ENCODE assay signal across 16 cellular contexts in genomic region chr7:51054231-51054630, GRCh38.
A peak's percentile ranks its signal among the peaks of the same experiment; 100 is the strongest.
DNase-seq lines count a peak whose midpoint lies in the region; ATAC-seq and TF ChIP-seq lines count a peak whose summit lies in the region.
"Had no signal": no experiment of that assay in that cellular context is flagged by ENCODE, and none has a peak within 500 bp of the region (broad histone marks: within the 10 kb centered on the region; RNA-seq: fewer than 3 reads in every experiment).

No MANE protein-coding gene starts in this region.

- no peaks in the 10 kb centered on the region for H4K20me1 ChIP-seq in H9 (ENCODE audit: control insufficient read depth, insufficient read depth, insufficient read length)

- H3K9me3 ChIP-seq in H9 (ENCODE audit: control insufficient read depth, low read depth, low read length) (no peaks in the 10 kb centered on the region), lower lobe of right lung (no peaks in the 10 kb centered on the region), thyroid gland (no peaks in the 10 kb centered on the region)
- H3K9me3 ChIP-seq: A549, BE2C had no signal

- 100% methylated on average over 1 of the region's 8 CpGs for WGBS in H9 (ENCODE audit: extremely low coverage, insufficient read length, low lambda C conversion rate)
- WGBS in thyroid gland, 2 donors: 41 to 46% methylated on average over 8 of the region's 8 CpGs

- intact Hi-C loops in lower lobe of right lung (cut with DNase I): no loop called here
- intact Hi-C loops in thyroid gland (cut with DNase I): no loop called here

- no peak overlapping the region for H3K56ac ChIP-seq in H9 (ENCODE audit: insufficient read length, low read depth, low read length)

- H4K8ac ChIP-seq in H9 (replicated peaks; ENCODE audit: insufficient read length, low read depth, low read length): no peak overlapping the region

- H3K23ac ChIP-seq in H9 (ENCODE audit: insufficient read length, low read depth, low read length): no peak overlapping the region

- H3K36me3 ChIP-seq in lower lobe of right lung: no peaks in the 10 kb centered on the region
- H3K36me3 ChIP-seq in thyroid gland: no peaks in the 10 kb centered on the region
- H3K36me3 ChIP-seq: BE2C had no signal

- H3T11ph ChIP-seq in H9 (ENCODE audit: low read length): no peak overlapping the region

- no peak overlapping the region for H3K27ac ChIP-seq in H9 (ENCODE audit: insufficient read length, low read depth, low read length)
- H3K27ac ChIP-seq in lower lobe of right lung: no peak overlapping the region
- no peak overlapping the region for H3K27ac ChIP-seq in thyroid gland
- no peak overlapping the region for H3K27ac ChIP-seq in caudate nucleus (ENCODE audit: low read depth, low read length)
- H3K27ac ChIP-seq: A549 had no signal

- no peak overlapping the region for H3K4ac ChIP-seq in H9 (ENCODE audit: low read depth, low read length)

- H3K9me3 Mint-ChIP-seq in H9: no peaks in the 10 kb centered on the region
- H3K9me3 Mint-ChIP-seq: CD14-positive monocyte; CD8-positive, alpha-beta T cell had no signal

- no peak for TF ChIP-seq POLR2A in thyroid gland (IDR thresholded peaks at IDR 0.05)

- DNase-seq in DMS79 (lab: John Stamatoyannopoulos, UW) (peak; percentile 74), H9 (no peak), lower lobe of right lung (no peak), thyroid gland (peak; percentile 67 to 70), caudate nucleus (lab: John Stamatoyannopoulos, UW) (no peak)
- no peak for DNase-seq in stimulated activated naive CD8-positive, alpha-beta T cell treated with anti-CD3 and anti-CD28 coated beads, Interleukin-15, Interleukin-2, amounts not matched to agents 100 U/mL and 50 U/mL, for 24 hours
- DNase-seq: BE2C; CD8-positive, alpha-beta T cell; DND-41; GDM1; IMR-90; KBM-7 had no signal

- no peak overlapping the region for H4K5ac ChIP-seq in H9 (ENCODE audit: insufficient read length, low read depth, low read length)

- ATAC-seq in lower lobe of right lung: peak; percentile 82 to 89
- no peak for ATAC-seq in stimulated activated naive CD8-positive, alpha-beta T cell treated with anti-CD3 and anti-CD28 coated beads, Interleukin-15, Interleukin-2, amounts not matched to agents 100 U/mL and 50 U/mL, for 24 hours
- ATAC-seq in HG03139 (IDR thresholded peaks at IDR 0.05; ENCODE audit: unreplicated experiment): no peak
- ATAC-seq: A549; CD8-positive, alpha-beta T cell; HCT116 had no signal

- no peaks in the 10 kb centered on the region for H3K79me1 ChIP-seq in H9 (ENCODE audit: insufficient read depth, low read depth, low read length, poor library complexity, severe bottlenecking)

- H2AK5ac ChIP-seq in H9 (ENCODE audit: insufficient read length, low read length): no peak overlapping the region

- no peak overlapping the region for H2BK120ac ChIP-seq in H9 (ENCODE audit: low read depth, low read length, poor library complexity, severe bottlenecking)

- H3K27ac Mint-ChIP-seq in H9: peak overlapping the region in 2 of 3 experiments; percentile 49 to 68; a peak in 2 of 7 replicates
- H3K27ac Mint-ChIP-seq: CD14-positive monocyte; CD8-positive, alpha-beta T cell had no signal

- no peak overlapping the region for H3K4me2 ChIP-seq in H9 (ENCODE audit: insufficient read depth, insufficient read length, low read length)
- H3K4me2 ChIP-seq: A549 had no signal

- no peak overlapping the region for H3K4me3 Mint-ChIP-seq in H9
- H3K4me3 Mint-ChIP-seq: CD14-positive monocyte; CD8-positive, alpha-beta T cell had no signal

- no peaks in the 10 kb centered on the region for H3K27me3 Mint-ChIP-seq in H9 (ENCODE audit: low read depth)

- H3K4me3 ChIP-seq in lower lobe of right lung (no peak overlapping the region), thyroid gland (replicated peaks in 1 of 3) (no peak overlapping the region)
- H3K4me3 ChIP-seq: A549 had no signal

- H3K14ac ChIP-seq in H9 (ENCODE audit: insufficient read depth, low read length): no peak overlapping the region

- H3K4me1 ChIP-seq in H9 (ENCODE audit: insufficient read depth, low read length) (no peaks in the 10 kb centered on the region), lower lobe of right lung (no peaks in the 10 kb centered on the region), thyroid gland (peaks cover 0 to 10% of the 10 kb centered on the region in 2 donors)
- H3K4me1 ChIP-seq: A549, BE2C had no signal

- H2BK20ac ChIP-seq in H9 (ENCODE audit: low read depth, low read length, poor library complexity, severe bottlenecking): no peak overlapping the region

- no peak for TF ChIP-seq CTCF in H9 (conservative IDR thresholded peaks at IDR 0.05)
- TF ChIP-seq CTCF in lower lobe of right lung (IDR thresholded peaks at IDR 0.05): no peak
- TF ChIP-seq CTCF in thyroid gland (IDR thresholded peaks at IDR 0.05): no peak

- H2BK15ac ChIP-seq in H9 (ENCODE audit: low read depth, low read length): no peak overlapping the region

- H3K18ac ChIP-seq in H9 (ENCODE audit: insufficient read length, low read depth, low read length): no peak overlapping the region

- no peaks in the 10 kb centered on the region for H3K79me2 ChIP-seq in H9 (ENCODE audit: insufficient read depth, low read length)

- no peak overlapping the region for H3K9ac ChIP-seq in H9 (ENCODE audit: extremely low read depth, insufficient read length, low read length)

- no peaks in the 10 kb centered on the region; a peak in 1 of 4 replicates for H3K4me1 Mint-ChIP-seq in H9
- H3K4me1 Mint-ChIP-seq: CD14-positive monocyte had no signal

- no peak overlapping the region for H2AFZ ChIP-seq in H9 (ENCODE audit: low read length)

- no peak overlapping the region for H2BK12ac ChIP-seq in H9 (ENCODE audit: insufficient read length, low read depth, low read length)

- H3K36me3 Mint-ChIP-seq in H9 (ENCODE audit: insufficient read depth in 1 of 3, low read depth in 3 of 3): no peaks in the 10 kb centered on the region
- H3K36me3 Mint-ChIP-seq: CD14-positive monocyte; CD8-positive, alpha-beta T cell had no signal

- no peak overlapping the region for H4K91ac ChIP-seq in H9 (ENCODE audit: insufficient read length, low read depth, low read length)

- H2BK5ac ChIP-seq in H9 (ENCODE audit: insufficient read length, low read length): no peak overlapping the region

- no peaks in the 10 kb centered on the region for H3K23me2 ChIP-seq in H9 (ENCODE audit: insufficient read length, low read depth, low read length, poor library complexity, severe bottlenecking)

- H3K27me3 ChIP-seq in H9 (ENCODE audit: insufficient read depth, low read length): no peaks in the 10 kb centered on the region
- H3K27me3 ChIP-seq in lower lobe of right lung (ENCODE audit: low read depth): no peaks in the 10 kb centered on the region
- H3K27me3 ChIP-seq in thyroid gland: no peaks in the 10 kb centered on the region

Comparison
In these comparisons a context has a peak if more than half of its experiments do, and no peak if none do; other contexts are left out.
1. DNase-seq: peak in DMS79 (single experiment) and thyroid gland (2 of 2); none in H9 (single experiment), lower lobe of right lung (single experiment), stimulated activated naive CD8-positive, alpha-beta T cell treated with anti-CD3 and anti-CD28 coated beads, Interleukin-15, Interleukin-2, amounts not matched to agents 100 U/mL and 50 U/mL, for 24 hours (single experiment) and caudate nucleus (0 of 61).
2. ATAC-seq: peak in lower lobe of right lung (2 of 2); none in stimulated activated naive CD8-positive, alpha-beta T cell treated with anti-CD3 and anti-CD28 coated beads, Interleukin-15, Interleukin-2, amounts not matched to agents 100 U/mL and 50 U/mL, for 24 hours (single experiment) and HG03139 (single experiment).